ENCODE assay signal across 16 cellular contexts in the genomic region with DNA sequence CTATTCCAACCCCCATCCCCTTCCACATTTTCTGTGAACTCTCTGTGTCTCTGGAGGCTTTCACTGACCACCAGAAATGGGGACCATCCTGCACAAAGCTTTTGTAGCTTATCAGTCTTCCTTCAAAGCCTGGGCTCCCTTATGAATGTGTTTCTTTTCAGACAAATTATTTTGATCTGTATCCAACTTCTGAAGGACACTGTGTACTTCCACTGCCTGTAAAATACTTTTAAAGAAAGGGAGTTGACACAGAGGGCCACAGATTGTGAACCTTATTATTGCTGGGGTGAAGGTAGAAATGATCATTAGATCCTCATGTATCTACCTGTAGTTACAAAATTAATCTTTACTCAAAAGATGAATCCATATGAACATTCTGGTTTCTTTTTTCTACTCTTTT.
"Had no signal": no experiment of that assay in that cellular context is flagged by ENCODE, and none has a peak within 500 bp of the region (broad histone marks: within the 10 kb centered on the region; RNA-seq: fewer than 3 reads in every experiment).

No MANE protein-coding gene starts in this region.

- H3K36me3 Mint-ChIP-seq: activated naive CD4-positive, alpha-beta T cell treated with anti-CD3 and anti-CD28 coated beads, Interleukin-2, amount 10 ng/mL, durations not matched to agents 7 days and 5 days; T-cell had no signal

- H3K4me3 Mint-ChIP-seq: activated naive CD4-positive, alpha-beta T cell treated with anti-CD3 and anti-CD28 coated beads, Interleukin-2, amount 10 ng/mL, durations not matched to agents 7 days and 5 days; endodermal cell; naive B cell; stimulated activated naive CD8-positive, alpha-beta T cell treated with anti-CD3 and anti-CD28 coated beads, Interleukin-15, amount 100 ng/mL, for 72 hours; T-cell had no signal

- H3K9me3 Mint-ChIP-seq: activated naive CD4-positive, alpha-beta T cell treated with anti-CD3 and anti-CD28 coated beads, Interleukin-2, amount 10 ng/mL, durations not matched to agents 7 days and 5 days; T-cell had no signal

- H3K36me3 ChIP-seq: gastrocnemius medialis, heart left ventricle, uterus had no signal

- DNase-seq: activated CD4-positive, alpha-beta T cell treated with anti-CD3 and anti-CD28 coated beads for 1 hour; activated CD4-positive, alpha-beta T cell treated with anti-CD3 and anti-CD28 coated beads, Interleukin-2, amount 50 U/mL, for 4 hours; activated naive CD4-positive, alpha-beta T cell treated with anti-CD3 and anti-CD28 coated beads, Interleukin-2, amount 10 ng/mL, durations not matched to agents 7 days and 5 days; activated T-cell treated with anti-CD3 and anti-CD28 coated beads, Interleukin-2, amount 50 U/mL, for 1 hour; dorsolateral prefrontal cortex; endodermal cell; gastrocnemius medialis; heart left ventricle; naive B cell; small intestine; stimulated activated naive CD8-positive, alpha-beta T cell treated with anti-CD3 and anti-CD28 coated beads, Interleukin-15, amount 100 ng/mL, for 72 hours; T-cell; T-helper 9 cell; uterus had no signal

- H3K4me3 ChIP-seq: dorsolateral prefrontal cortex, gastrocnemius medialis, heart left ventricle, lung, uterus had no signal

- H3K27ac Mint-ChIP-seq: activated naive CD4-positive, alpha-beta T cell treated with anti-CD3 and anti-CD28 coated beads, Interleukin-2, amount 10 ng/mL, durations not matched to agents 7 days and 5 days; T-cell had no signal

- H3K27me3 ChIP-seq: dorsolateral prefrontal cortex, gastrocnemius medialis, heart left ventricle, uterus had no signal

- ATAC-seq: gastrocnemius medialis; stimulated activated naive CD8-positive, alpha-beta T cell treated with anti-CD3 and anti-CD28 coated beads, Interleukin-15, amount 100 ng/mL, for 72 hours; T-cell had no signal

- H3K9ac ChIP-seq: parathyroid adenoma had no signal

- H3K79me2 ChIP-seq: parathyroid adenoma had no signal

- H3K27ac ChIP-seq: gastrocnemius medialis, heart left ventricle, parathyroid adenoma had no signal

- H2AFZ ChIP-seq: parathyroid adenoma had no signal

- H3K9me3 ChIP-seq: gastrocnemius medialis, uterus had no signal

- H3K27me3 Mint-ChIP-seq: activated naive CD4-positive, alpha-beta T cell treated with anti-CD3 and anti-CD28 coated beads, Interleukin-2, amount 10 ng/mL, durations not matched to agents 7 days and 5 days; stimulated activated naive CD8-positive, alpha-beta T cell treated with anti-CD3 and anti-CD28 coated beads, Interleukin-15, amount 100 ng/mL, for 72 hours; T-cell had no signal
